ENCODE assay signal across 10 cellular contexts in genomic region chr16:1204941-1205340, GRCh38. TPM values are rescaled to one million over a fixed set of nuclear protein-coding genes. Genes with fewer than 3 reads are reported as not detected.
"Had no signal": no experiment of that assay in that cellular context is flagged by ENCODE, and none has a peak within 500 bp of the region (broad histone marks: within the 10 kb centered on the region; RNA-seq: fewer than 3 reads in every experiment).

No MANE protein-coding gene starts in this region.

- H3K9me3 Mint-ChIP-seq: GM23338, H9 had no signal

- H3K9ac ChIP-seq: GM23248 had no signal

- H3K4me3 Mint-ChIP-seq: GM23338, H9, HFFc6 had no signal

- H3K36me3 ChIP-seq: HAP-1 had no signal

- H3K9me3 ChIP-seq: HAP-1 had no signal

- ATAC-seq: GM23338, HCT116 had no signal

- H3K4me2 ChIP-seq: GM23338 had no signal

- H3K4me1 Mint-ChIP-seq: GM23338 had no signal

- H3K4me3 ChIP-seq: GM23248, GM23338, HAP-1 had no signal

- H3K4me1 ChIP-seq: HAP-1 had no signal

- H3K27ac Mint-ChIP-seq: GM23338, H9, HFFc6 had no signal

- H3K27ac ChIP-seq: GM23248 had no signal

- DNase-seq: GM23248, GOT3, H9, HCEC 1CT, HFFc6 had no signal

RNA-seq across cellular contexts. Expression of gene TPSG1, which starts 20.1 kb away (rescaled TPM):
- total RNA-seq: GM23248, GM23338, H1, H9 had no signal

RNA-seq across cellular contexts. Expression of gene TPSB2, which starts 25.0 kb away (rescaled TPM):
- total RNA-seq: GM23248, GM23338, H1, H9, HFFc6 had no signal

RNA-seq across cellular contexts. Expression of gene TPSAB1, which starts 35.6 kb away (rescaled TPM):
- total RNA-seq: GM23248, GM23338, H1, H4, H9, HFFc6 had no signal

RNA-seq across cellular contexts. Expression of gene TPSD1, which starts 50.9 kb away (rescaled TPM):
- total RNA-seq: GM23248, H1, H4, H9, HFFc6 had no signal
